Comparison of ENCODE assay signal across 8 cellular contexts in genomic region chr2:178280261-178280852, GRCh38.
DNase-seq lines count a peak whose midpoint lies in the region; ATAC-seq and TF ChIP-seq lines count a peak whose summit lies in the region.

No MANE protein-coding gene starts in this region.

- no peak overlapping the region for H3K4me3 Mint-ChIP-seq in activated naive CD4-positive, alpha-beta T cell treated with anti-CD3 and anti-CD28 coated beads, Interleukin-2, amount 10 ng/mL, durations not matched to agents 7 days and 5 days

- H3K9me3 Mint-ChIP-seq in activated naive CD4-positive, alpha-beta T cell treated with anti-CD3 and anti-CD28 coated beads, Interleukin-2, amount 10 ng/mL, durations not matched to agents 7 days and 5 days: no peaks in the 10 kb centered on the region

- H3K27ac ChIP-seq in VCaP: no peak overlapping the region

- H3K79me2 ChIP-seq in Loucy (ENCODE audit: insufficient read depth, low read length): no peaks in the 10 kb centered on the region

- H3K9me2 ChIP-seq in Loucy (replicated peaks; ENCODE audit: low read depth, low read length): no peaks in the 10 kb centered on the region

- no peaks in the 10 kb centered on the region for H3F3A ChIP-seq in Loucy (ENCODE audit: low read depth)

- H3K4me2 ChIP-seq in Loucy (ENCODE audit: low read depth, low read length, poor library complexity, severe bottlenecking): no peak overlapping the region

- CTCF ChIA-PET in activated naive CD4-positive, alpha-beta T cell treated with anti-CD3 and anti-CD28 coated beads, Interleukin-2, amount 10 ng/mL, durations not matched to agents 7 days and 5 days (lab: Charles Lee): interaction anchor here (0.6 to 2.6 kb wide), 5 partner anchors 12 to 184 kb away, joined by 3 to 9 read pairs (median 3); partner anchors contain the start of gene RBM45

- H2AFZ ChIP-seq in Loucy (ENCODE audit: low read length): no peak overlapping the region

- H3K27me3 Mint-ChIP-seq in activated naive CD4-positive, alpha-beta T cell treated with anti-CD3 and anti-CD28 coated beads, Interleukin-2, amount 10 ng/mL, durations not matched to agents 7 days and 5 days: peaks cover 14% of the 10 kb centered on the region

- peak; percentile 86 for ATAC-seq in GM21619 (IDR thresholded peaks at IDR 0.05; ENCODE audit: unreplicated experiment)

- H3K9me3 ChIP-seq in Loucy (ENCODE audit: insufficient read depth, low read depth, low read length): no peaks in the 10 kb centered on the region

- no peak overlapping the region for H3K4me3 ChIP-seq in Loucy (ENCODE audit: low read length, poor library complexity, severe bottlenecking)
- no peak overlapping the region for H3K4me3 ChIP-seq in fibroblast of villous mesenchyme (ENCODE audit: low read depth, low read length)

- no peak overlapping the region for H3K27ac Mint-ChIP-seq in activated naive CD4-positive, alpha-beta T cell treated with anti-CD3 and anti-CD28 coated beads, Interleukin-2, amount 10 ng/mL, durations not matched to agents 7 days and 5 days

- H4K20me1 ChIP-seq in Loucy (ENCODE audit: insufficient read depth, low read length, poor library complexity, severe bottlenecking): no peaks in the 10 kb centered on the region

- H3K4me1 Mint-ChIP-seq in activated naive CD4-positive, alpha-beta T cell treated with anti-CD3 and anti-CD28 coated beads, Interleukin-2, amount 10 ng/mL, durations not matched to agents 7 days and 5 days: no peaks in the 10 kb centered on the region

- no peaks in the 10 kb centered on the region for H3K36me3 Mint-ChIP-seq in activated naive CD4-positive, alpha-beta T cell treated with anti-CD3 and anti-CD28 coated beads, Interleukin-2, amount 10 ng/mL, durations not matched to agents 7 days and 5 days

- H3K36me3 ChIP-seq in Loucy (ENCODE audit: insufficient read depth, low read length): no peaks in the 10 kb centered on the region

- H3K27me3 ChIP-seq in Loucy (ENCODE audit: insufficient read depth, low read length, poor library complexity, severe bottlenecking): no peaks in the 10 kb centered on the region

- peak; percentile 46 for DNase-seq in activated naive CD4-positive, alpha-beta T cell treated with anti-CD3 and anti-CD28 coated beads, Interleukin-2, amount 10 ng/mL, durations not matched to agents 7 days and 5 days
- no peak for DNase-seq in activated naive CD4-positive, alpha-beta T cell treated with Interleukin-2 at 50 U/mL for 16 hours
- DNase-seq in fibroblast of villous mesenchyme (ENCODE audit: low read depth): peak; percentile 59
- peak; percentile 42 for DNase-seq in pons (ENCODE audit: low spot score)
- no peak for DNase-seq in middle frontal gyrus (ENCODE audit: extremely low spot score, low spot score)

- TF ChIP-seq CTCF in Loucy (conservative IDR thresholded peaks at IDR 0.05; ENCODE audit: low read length): peak; percentile 81
- TF ChIP-seq CTCF in VCaP (conservative IDR thresholded peaks at IDR 0.05): peak; percentile 62
- TF ChIP-seq CTCF in fibroblast of villous mesenchyme (IDR thresholded peaks at IDR 0.05; ENCODE audit: insufficient read depth, low read depth, low read length): peak; percentile 82

- H3K4me1 ChIP-seq in Loucy (ENCODE audit: insufficient read depth, low read length, poor library complexity, severe bottlenecking): peaks cover 10% of the 10 kb centered on the region

- H3K9ac ChIP-seq in Loucy (ENCODE audit: low read depth, low read length, poor library complexity, severe bottlenecking): no peak overlapping the region

Comparison
In these comparisons a context has a peak if more than half of its experiments do, and no peak if none do; other contexts are left out.
1. DNase-seq: peak in activated naive CD4-positive, alpha-beta T cell treated with anti-CD3 and anti-CD28 coated beads, Interleukin-2, amount 10 ng/mL, durations not matched to agents 7 days and 5 days (single experiment), fibroblast of villous mesenchyme (single experiment) and pons (single experiment); none in activated naive CD4-positive, alpha-beta T cell treated with Interleukin-2 at 50 U/mL for 16 hours (single experiment) and middle frontal gyrus (single experiment).
2. Peak in every context shown above with its lines, with median percentiles within 50 percentile points of each other: CTCF ChIP-seq.